35 cellular contexts compared by ENCODE assay signal in the genomic region with DNA sequence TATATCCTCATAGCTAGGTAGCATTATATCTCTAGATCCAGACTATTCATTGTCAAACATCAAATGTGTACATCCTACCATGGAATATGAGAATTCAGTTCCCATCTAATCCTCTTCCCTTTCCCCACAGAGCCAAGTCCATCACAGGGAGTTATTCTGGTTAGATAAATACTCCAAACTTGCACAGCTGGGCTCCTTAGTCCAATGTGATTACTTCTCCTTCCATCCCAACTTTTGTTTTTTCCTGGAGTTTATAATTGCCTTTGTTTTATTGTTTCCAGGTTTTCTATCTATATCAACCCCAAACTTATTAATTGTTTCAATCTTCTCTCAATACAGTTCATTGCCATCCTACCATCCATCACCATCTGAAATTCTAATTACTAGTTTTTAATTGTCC. TPM values are rescaled to one million over a fixed set of nuclear protein-coding genes. Genes with fewer than 3 reads are reported as not detected.
"Had no signal": no experiment of that assay in that cellular context is flagged by ENCODE, and none has a peak within 500 bp of the region (broad histone marks: within the 10 kb centered on the region; RNA-seq: fewer than 3 reads in every experiment).

No MANE protein-coding gene starts in this region.

- H3K4me1 ChIP-seq: body of pancreas, breast epithelium had no signal

- H3K27me3 Mint-ChIP-seq: activated CD4-positive, alpha-beta memory T cell treated with anti-CD3 and anti-CD28 coated beads for 36 hours; activated CD4-positive, alpha-beta T cell treated with anti-CD3 and anti-CD28 coated beads, Interleukin-2, amount 10 ng/mL, durations not matched to agents 24 days and 14 days; activated naive CD4-positive, alpha-beta T cell treated with anti-CD3 and anti-CD28 coated beads, Interleukin-2, amount 10 ng/mL, durations not matched to agents 7 days and 5 days; activated T-cell treated with anti-CD3 and anti-CD28 coated beads, Interleukin-2, amount 50 U/mL, for 24 hours had no signal

- H3K4me1 Mint-ChIP-seq: activated naive CD4-positive, alpha-beta T cell treated with anti-CD3 and anti-CD28 coated beads, Interleukin-2, amount 50 U/mL, for 24 hours; activated naive CD8-positive, alpha-beta T cell treated with anti-CD3 and anti-CD28 coated beads, Interleukin-2, amount 50 U/mL, for 24 hours had no signal

- H3K36me3 Mint-ChIP-seq: activated naive CD4-positive, alpha-beta T cell treated with anti-CD3 and anti-CD28 coated beads, Interleukin-2, amount 10 ng/mL, durations not matched to agents 7 days and 5 days; activated naive CD8-positive, alpha-beta T cell treated with anti-CD3 and anti-CD28 coated beads, Interleukin-2, amount 10 ng/mL, durations not matched to agents 7 days and 5 days had no signal

- FAIRE-seq: astrocyte, TTC549 had no signal

- H3K27me3 ChIP-seq: body of pancreas, breast epithelium had no signal

- H3K4me3 Mint-ChIP-seq: activated B cell treated with CpG ODN at 0.5 μM for 24 hours; activated CD4-positive, alpha-beta memory T cell treated with anti-CD3 and anti-CD28 coated beads for 36 hours; activated CD4-positive, alpha-beta T cell treated with anti-CD3 and anti-CD28 coated beads, Interleukin-2, amount 10 ng/mL, durations not matched to agents 24 days and 14 days; activated CD8-positive, alpha-beta T cell treated with anti-CD3 and anti-CD28 coated beads for 36 hours; activated naive CD4-positive, alpha-beta T cell treated with anti-CD3 and anti-CD28 coated beads, Interleukin-2, amount 10 ng/mL, durations not matched to agents 7 days and 5 days; activated naive CD4-positive, alpha-beta T cell treated with anti-CD3 and anti-CD28 coated beads, Interleukin-2, amount 50 U/mL, for 24 hours; activated naive CD8-positive, alpha-beta T cell; activated naive CD8-positive, alpha-beta T cell treated with anti-CD3 and anti-CD28 coated beads, Interleukin-2, amount 10 ng/mL, durations not matched to agents 7 days and 5 days; activated naive CD8-positive, alpha-beta T cell treated with anti-CD3 and anti-CD28 coated beads, Interleukin-2, amount 50 U/mL, for 24 hours; activated T-cell treated with anti-CD3 and anti-CD28 coated beads, Interleukin-2, amount 50 U/mL, for 24 hours; T-helper 1 cell treated with Interleukin-12 subunit alpha and Interleukin-12 subunit beta and Interleukin-4 antibody, amounts not matched to agents 30 μg/mL and 1 μg/mL, for 36 hours; T-helper 2 cell treated with Interferon-gamma antibody and Interleukin-4, amounts not matched to agents 5 μg/mL and 100 μg/mL, for 36 hours had no signal

- ATAC-seq: activated CD8-positive, alpha-beta T cell treated with anti-CD3 and anti-CD28 coated beads for 36 hours; activated naive CD8-positive, alpha-beta T cell treated with anti-CD3 and anti-CD28 coated beads, Interleukin-2, amount 50 U/mL, for 24 hours; body of pancreas had no signal

- H3K27ac ChIP-seq: body of pancreas, brain microvascular endothelial cell, breast epithelium, VCaP had no signal

- H3K27ac Mint-ChIP-seq: activated B cell treated with CpG ODN at 0.5 μM for 24 hours; activated CD4-positive, alpha-beta memory T cell treated with anti-CD3 and anti-CD28 coated beads for 36 hours; activated CD4-positive, alpha-beta T cell treated with anti-CD3 and anti-CD28 coated beads, Interleukin-2, amount 10 ng/mL, durations not matched to agents 24 days and 14 days; activated CD8-positive, alpha-beta T cell treated with anti-CD3 and anti-CD28 coated beads for 36 hours; activated naive CD4-positive, alpha-beta T cell treated with anti-CD3 and anti-CD28 coated beads, Interleukin-2, amount 10 ng/mL, durations not matched to agents 7 days and 5 days; activated naive CD4-positive, alpha-beta T cell treated with anti-CD3 and anti-CD28 coated beads, Interleukin-2, amount 50 U/mL, for 24 hours; activated naive CD8-positive, alpha-beta T cell; activated naive CD8-positive, alpha-beta T cell treated with anti-CD3 and anti-CD28 coated beads, Interleukin-2, amount 10 ng/mL, durations not matched to agents 7 days and 5 days; activated naive CD8-positive, alpha-beta T cell treated with anti-CD3 and anti-CD28 coated beads, Interleukin-2, amount 50 U/mL, for 24 hours; activated T-cell treated with anti-CD3 and anti-CD28 coated beads, Interleukin-2, amount 50 U/mL, for 24 hours; activated T-helper 2 cell treated with anti-CD3 and anti-CD28 coated beads, Interferon-gamma antibody, Interleukin-2, Interleukin-4, amounts not matched to agents 10 μg/mL and 5 μg/mL and 100 μg/mL, durations not matched to agents 14 hours and 24 hours and 36 hours; T-helper 1 cell treated with Interleukin-12 subunit alpha and Interleukin-12 subunit beta and Interleukin-4 antibody, amounts not matched to agents 30 μg/mL and 1 μg/mL, for 36 hours; T-helper 2 cell treated with Interferon-gamma antibody and Interleukin-4, amounts not matched to agents 5 μg/mL and 100 μg/mL, for 36 hours had no signal

- H3K9me3 ChIP-seq: body of pancreas had no signal

- DNase-seq: activated B cell treated with CpG ODN at 0.5 μM for 24 hours; activated CD4-positive, alpha-beta memory T cell treated with anti-CD3 and anti-CD28 coated beads for 36 hours; activated CD4-positive, alpha-beta T cell treated with anti-CD3 and anti-CD28 coated beads for 4 hours; activated CD4-positive, alpha-beta T cell treated with anti-CD3 and anti-CD28 coated beads, Interleukin-2, amount 10 ng/mL, durations not matched to agents 24 days and 14 days; activated CD4-positive, alpha-beta T cell treated with anti-CD3 and anti-CD28 coated beads, Interleukin-2, amount 50 U/mL, for 1 hour; activated CD4-positive, alpha-beta T cell treated with anti-CD3 and anti-CD28 coated beads, Interleukin-2, amount 50 U/mL, for 4 hours; activated CD4-positive, CD25-positive, alpha-beta regulatory T cell treated with anti-CD3 and anti-CD28 coated beads, Interleukin-2, amount 50 U/mL, for 72 hours; activated CD8-positive, alpha-beta memory T cell treated with anti-CD3 and anti-CD28 coated beads, Interleukin-2, amount 50 U/mL, for 48 hours; activated CD8-positive, alpha-beta T cell treated with anti-CD3 and anti-CD28 coated beads for 36 hours; activated effector memory CD4-positive, alpha-beta T cell treated with Interleukin-2 at 50 U/mL for 16 hours; activated gamma-delta T cell; activated naive CD4-positive, alpha-beta T cell treated with anti-CD3 and anti-CD28 coated beads, Interleukin-2, amount 10 ng/mL, durations not matched to agents 7 days and 5 days; activated naive CD4-positive, alpha-beta T cell treated with Interleukin-2 at 50 U/mL for 16 hours; activated naive CD8-positive, alpha-beta T cell treated with anti-CD3 and anti-CD28 coated beads, Interleukin-2, amount 10 ng/mL, durations not matched to agents 7 days and 5 days; activated naive CD8-positive, alpha-beta T cell treated with anti-CD3 and anti-CD28 coated beads, Interleukin-2, amount 50 U/mL, for 24 hours; activated T-cell treated with anti-CD3 and anti-CD28 coated beads, Interleukin-2, amount 50 U/mL, for 24 hours; activated T-cell treated with anti-CD3 and anti-CD28 coated beads, Interleukin-2, amount 50 U/mL, for 48 hours; amygdala; anterior cingulate cortex; body of pancreas; brain microvascular endothelial cell; central memory CD4-positive, alpha-beta T cell; T-helper 1 cell; T-helper 2 cell; T-helper 9 cell had no signal

- H3K36me3 ChIP-seq: brain microvascular endothelial cell, breast epithelium had no signal

- H3K4me3 ChIP-seq: body of pancreas, breast epithelium had no signal

RNA-seq across cellular contexts. Expression of a gene that starts 59.9 kb away (rescaled TPM):
- total RNA-seq: activated CD4-positive, alpha-beta T cell treated with anti-CD3 and anti-CD28 coated beads, Interleukin-2, amount 10 ng/mL, durations not matched to agents 24 days and 14 days; activated CD8-positive, alpha-beta memory T cell treated with anti-CD3 and anti-CD28 coated beads for 36 hours; activated CD8-positive, alpha-beta T cell treated with anti-CD3 and anti-CD28 coated beads for 36 hours; activated naive CD8-positive, alpha-beta T cell treated with anti-CD3 and anti-CD28 coated beads, Interleukin-2, amount 10 ng/mL, durations not matched to agents 7 days and 5 days; activated T-helper 2 cell treated with anti-CD3 and anti-CD28 coated beads, Interferon-gamma antibody, Interleukin-2, Interleukin-4, amounts not matched to agents 10 μg/mL and 5 μg/mL and 100 μg/mL, durations not matched to agents 14 hours and 24 hours and 36 hours had no signal
